Comparison of ENCODE assay signal across 8 cellular contexts in genomic region chr11:73307323-73308002, GRCh38. TPM values are rescaled to one million over a fixed set of nuclear protein-coding genes. Genes with fewer than 3 reads are reported as not detected.
A peak's percentile ranks its signal among the peaks of the same experiment; 100 is the strongest.
DNase-seq lines count a peak whose midpoint lies in the region; ATAC-seq, FAIRE-seq and TF ChIP-seq lines count a peak whose summit lies in the region.

No MANE protein-coding gene starts in this region.

- H3K36me3 ChIP-seq in WERI-Rb-1 (peaks cover 5% of the 10 kb centered on the region), bronchial epithelial cell (ENCODE audit: control insufficient read depth, insufficient read depth, low read length) (no peaks in the 10 kb centered on the region)

- peak; percentile 81 for DNase-seq in NK-92 treated with Interleukin-12 subunit alpha and Interleukin-12 subunit beta, amount 100 ng/mL, for 24 hours (lab: John Stamatoyannopoulos, UW)
- DNase-seq in NK-92 (lab: John Stamatoyannopoulos, UW; ENCODE audit: unreplicated experiment): no peak
- DNase-seq in NCI-H2171 (lab: John Stamatoyannopoulos, UW): peak; percentile 97
- peak; percentile 100 for DNase-seq in WERI-Rb-1
- peak; percentile 89 for DNase-seq in bronchial epithelial cell (ENCODE audit: low read depth)
- peak; percentile 77 to 81 (median 77) for DNase-seq in immature natural killer cell
- DNase-seq in smooth muscle cell of the brain vasculature (ENCODE audit: low read depth, low spot score): peak; percentile 97

- peak; percentile 93 for FAIRE-seq in bronchial epithelial cell (lab: Jason Lieb, UNC)

- peaks cover 11 to 12% of the 10 kb centered on the region in 2 donors for H3K4me1 Mint-ChIP-seq in immature natural killer cell

- H3K4me3 ChIP-seq in WERI-Rb-1 (ENCODE audit: low read depth, low read length) (peak overlapping the region; percentile 65), bronchial epithelial cell (ENCODE audit: low read depth, low read length) (peak overlapping the region; percentile 59)

- no peaks in the 10 kb centered on the region for H3K9me3 Mint-ChIP-seq in immature natural killer cell

- ATAC-seq in HG03095 (IDR thresholded peaks at IDR 0.05; ENCODE audit: unreplicated experiment): peak; percentile 46

- H3K27me3 Mint-ChIP-seq in immature natural killer cell (ENCODE audit: low read depth in 3 of 3): peaks cover 5 to 22% (median 16%) of the 10 kb centered on the region in 3 donors

- peak overlapping the region in 3 of 6 donors; percentile 69 to 83 (median 73) for H3K27ac Mint-ChIP-seq in immature natural killer cell

- H3K36me3 Mint-ChIP-seq in immature natural killer cell: no peaks in the 10 kb centered on the region

- TF ChIP-seq CTCF in WERI-Rb-1 (IDR thresholded peaks at IDR 0.05; ENCODE audit: low read depth, low read length) (peak; percentile 80), bronchial epithelial cell (IDR thresholded peaks at IDR 0.05; ENCODE audit: insufficient read depth, low read length, severe bottlenecking) (peak; percentile 85)

- H3K27ac ChIP-seq in WERI-Rb-1: peak overlapping the region; percentile 96

- H3K9me3 ChIP-seq in WERI-Rb-1 (ENCODE audit: severe bottlenecking): peaks cover 21% of the 10 kb centered on the region

- H3K4me3 Mint-ChIP-seq in immature natural killer cell: peak overlapping the region; percentile 84 to 98 (median 97)

- H3K27me3 ChIP-seq in WERI-Rb-1 (ENCODE audit: insufficient read depth, low read depth, severe bottlenecking) (no peaks in the 10 kb centered on the region), bronchial epithelial cell (ENCODE audit: control insufficient read depth, insufficient read depth, low read length) (no peaks in the 10 kb centered on the region)

RNA-seq across cellular contexts. Expression of gene ARHGEF17, which starts 0.6 kb away (rescaled TPM):
- total RNA-seq in bronchial epithelial cell: 4.5 and 5.1 TPM in 2 replicates
- polyA plus RNA-seq in immature natural killer cell: not detected

RNA-seq across cellular contexts. Expression of gene P2RY6, which starts 35.3 kb away (rescaled TPM):
- total RNA-seq in bronchial epithelial cell: 0.26 TPM in 1 of 2 replicates, not detected in the other
- polyA plus RNA-seq in immature natural killer cell: 1 to 10 TPM in 1 of 3 donors, not detected in 2; 3.0 TPM
